Comparison of ENCODE assay signal across 20 cellular contexts in the genomic region with DNA sequence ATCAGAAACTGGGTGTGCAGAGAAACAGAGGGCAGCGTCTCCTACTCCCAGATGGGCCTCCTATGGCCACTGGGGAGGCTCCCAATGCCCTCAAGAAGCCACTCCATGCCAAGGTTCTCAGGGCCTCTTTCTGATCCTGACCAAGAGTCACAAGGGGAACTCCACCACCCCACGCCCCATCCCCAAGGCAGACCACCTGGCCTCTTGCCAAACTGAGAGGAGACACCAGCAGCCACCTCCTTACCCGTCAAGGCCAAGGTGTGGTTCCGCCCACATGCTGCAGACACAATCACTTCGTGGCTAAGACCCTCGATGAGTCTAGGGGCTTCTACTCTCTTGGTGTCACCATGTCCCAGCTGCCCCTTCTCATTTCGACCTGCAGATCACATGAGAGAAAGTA. TPM values are rescaled to one million over a fixed set of nuclear protein-coding genes. Genes with fewer than 3 reads are reported as not detected.
DNase-seq lines count a peak whose midpoint lies in the region; ATAC-seq and TF ChIP-seq lines count a peak whose summit lies in the region.
"Had no signal": no experiment of that assay in that cellular context is flagged by ENCODE, and none has a peak within 500 bp of the region (broad histone marks: within the 10 kb centered on the region; RNA-seq: fewer than 3 reads in every experiment).

No MANE protein-coding gene starts in this region.

- H3K27me3 Mint-ChIP-seq in stimulated activated naive CD8-positive, alpha-beta T cell treated with anti-CD3 and anti-CD28 coated beads, Interleukin-15, Interleukin-2, amounts not matched to agents 100 ng/mL and 50 ng/mL, for 24 hours: no peaks in the 10 kb centered on the region
- no peaks in the 10 kb centered on the region for H3K27me3 Mint-ChIP-seq in stimulated activated naive CD8-positive, alpha-beta T cell treated with anti-CD3 and anti-CD28 coated beads, Interleukin-15, amount 100 ng/mL, for 72 hours
- H3K27me3 Mint-ChIP-seq in activated naive CD8-positive, alpha-beta T cell treated with anti-CD3 and anti-CD28 coated beads, Interleukin-2, amount 50 U/mL, for 24 hours: no peaks in the 10 kb centered on the region
- no peaks in the 10 kb centered on the region for H3K27me3 Mint-ChIP-seq in mesothelial cell of epicardium (ENCODE audit: low read depth)
- no peaks in the 10 kb centered on the region for H3K27me3 Mint-ChIP-seq in type B pancreatic cell
- H3K27me3 Mint-ChIP-seq in natural killer cell treated with Interleukin-12 subunit alpha and Interleukin-12 subunit beta and Interleukin-15 and Interleukin-18, amount 100 ng/mL, for 72 hours: no peaks in the 10 kb centered on the region
- H3K27me3 Mint-ChIP-seq: IgD-negative memory B cell had no signal

- no peak for ATAC-seq in stimulated activated naive CD8-positive, alpha-beta T cell treated with anti-CD3 and anti-CD28 coated beads, Interleukin-15, amount 100 ng/mL, for 72 hours
- no peak for ATAC-seq in activated naive CD8-positive, alpha-beta T cell treated with anti-CD3 and anti-CD28 coated beads, Interleukin-2, amount 50 U/mL, for 24 hours
- ATAC-seq in natural killer cell treated with Interleukin-12 subunit alpha and Interleukin-12 subunit beta and Interleukin-15 and Interleukin-18, amount 100 ng/mL, for 72 hours: no peak
- ATAC-seq in HG02852 (IDR thresholded peaks at IDR 0.05; ENCODE audit: unreplicated experiment): no peak
- ATAC-seq: PC-3 had no signal

- H3K4me1 Mint-ChIP-seq in stimulated activated naive CD8-positive, alpha-beta T cell treated with anti-CD3 and anti-CD28 coated beads, Interleukin-15, Interleukin-2, amounts not matched to agents 100 ng/mL and 50 ng/mL, for 24 hours (ENCODE audit: low read depth): no peaks in the 10 kb centered on the region
- peaks cover 68% of the 10 kb centered on the region for H3K4me1 Mint-ChIP-seq in stimulated activated naive CD8-positive, alpha-beta T cell treated with anti-CD3 and anti-CD28 coated beads, Interleukin-15, amount 100 ng/mL, for 72 hours
- H3K4me1 Mint-ChIP-seq in activated naive CD8-positive, alpha-beta T cell treated with anti-CD3 and anti-CD28 coated beads, Interleukin-2, amount 50 U/mL, for 24 hours: peaks cover 13% of the 10 kb centered on the region
- H3K4me1 Mint-ChIP-seq in mesothelial cell of epicardium: peaks cover 33% of the 10 kb centered on the region
- H3K4me1 Mint-ChIP-seq in type B pancreatic cell (ENCODE audit: unreplicated experiment): peaks cover 32% of the 10 kb centered on the region
- peaks cover 20 to 22% of the 10 kb centered on the region in 2 donors for H3K4me1 Mint-ChIP-seq in natural killer cell treated with Interleukin-12 subunit alpha and Interleukin-12 subunit beta and Interleukin-15 and Interleukin-18, amount 100 ng/mL, for 72 hours (ENCODE audit: low read depth in 2 of 2)

- no peaks in the 10 kb centered on the region for H3K9me3 Mint-ChIP-seq in stimulated activated naive CD8-positive, alpha-beta T cell treated with anti-CD3 and anti-CD28 coated beads, Interleukin-15, Interleukin-2, amounts not matched to agents 100 ng/mL and 50 ng/mL, for 24 hours
- no peaks in the 10 kb centered on the region for H3K9me3 Mint-ChIP-seq in stimulated activated naive CD8-positive, alpha-beta T cell treated with anti-CD3 and anti-CD28 coated beads, Interleukin-15, amount 100 ng/mL, for 72 hours
- H3K9me3 Mint-ChIP-seq in activated naive CD8-positive, alpha-beta T cell treated with anti-CD3 and anti-CD28 coated beads, Interleukin-2, amount 50 U/mL, for 24 hours: no peaks in the 10 kb centered on the region
- H3K9me3 Mint-ChIP-seq in mesothelial cell of epicardium (no peaks in the 10 kb centered on the region), type B pancreatic cell (no peaks in the 10 kb centered on the region)
- no peaks in the 10 kb centered on the region for H3K9me3 Mint-ChIP-seq in natural killer cell treated with Interleukin-12 subunit alpha and Interleukin-12 subunit beta and Interleukin-15 and Interleukin-18, amount 100 ng/mL, for 72 hours
- H3K9me3 Mint-ChIP-seq: IgD-negative memory B cell had no signal

- H3K4me3 Mint-ChIP-seq in stimulated activated naive CD8-positive, alpha-beta T cell treated with anti-CD3 and anti-CD28 coated beads, Interleukin-15, Interleukin-2, amounts not matched to agents 100 ng/mL and 50 ng/mL, for 24 hours: no peak overlapping the region
- H3K4me3 Mint-ChIP-seq in stimulated activated naive CD8-positive, alpha-beta T cell treated with anti-CD3 and anti-CD28 coated beads, Interleukin-15, amount 100 ng/mL, for 72 hours: no peak overlapping the region
- H3K4me3 Mint-ChIP-seq in activated naive CD8-positive, alpha-beta T cell treated with anti-CD3 and anti-CD28 coated beads, Interleukin-2, amount 50 U/mL, for 24 hours: no peak overlapping the region
- H3K4me3 Mint-ChIP-seq in mesothelial cell of epicardium (no peak overlapping the region), type B pancreatic cell (no peak overlapping the region)
- no peak overlapping the region for H3K4me3 Mint-ChIP-seq in natural killer cell treated with Interleukin-12 subunit alpha and Interleukin-12 subunit beta and Interleukin-15 and Interleukin-18, amount 100 ng/mL, for 72 hours
- H3K4me3 Mint-ChIP-seq: IgD-negative memory B cell had no signal

- no peak for DNase-seq in stimulated activated naive CD8-positive, alpha-beta T cell treated with anti-CD3 and anti-CD28 coated beads, Interleukin-15, amount 100 ng/mL, for 72 hours
- no peak for DNase-seq in activated naive CD8-positive, alpha-beta T cell treated with anti-CD3 and anti-CD28 coated beads, Interleukin-2, amount 50 U/mL, for 24 hours
- DNase-seq in mesothelial cell of epicardium (ENCODE audit: low spot score in 2 of 2, unreplicated experiment in 2 of 2): no peak
- DNase-seq in type B pancreatic cell (ENCODE audit: extremely low spot score, unreplicated experiment): no peak
- no peak for DNase-seq in natural killer cell treated with Interleukin-12 subunit alpha and Interleukin-12 subunit beta and Interleukin-15 and Interleukin-18, amount 100 ng/mL, for 72 hours (ENCODE audit: low spot score)
- DNase-seq in hippocampal formation (lab: John Stamatoyannopoulos, UW): no peak
- DNase-seq: COR-L47, DMS153, EL, NCI-H187, NCI-H2171, NCI-H446, NCI-H748 treated with DMSO at 0.1 percent for 48 hours, PC-3 had no signal

- peak overlapping the region; percentile 28 for H3K27ac Mint-ChIP-seq in stimulated activated naive CD8-positive, alpha-beta T cell treated with anti-CD3 and anti-CD28 coated beads, Interleukin-15, Interleukin-2, amounts not matched to agents 100 ng/mL and 50 ng/mL, for 24 hours
- peak overlapping the region in 1 of 2 donors; percentile 88 for H3K27ac Mint-ChIP-seq in stimulated activated naive CD8-positive, alpha-beta T cell treated with anti-CD3 and anti-CD28 coated beads, Interleukin-15, amount 100 ng/mL, for 72 hours
- peak overlapping the region; percentile 18 for H3K27ac Mint-ChIP-seq in activated naive CD8-positive, alpha-beta T cell treated with anti-CD3 and anti-CD28 coated beads, Interleukin-2, amount 50 U/mL, for 24 hours
- peak overlapping the region; percentile 72 for H3K27ac Mint-ChIP-seq in mesothelial cell of epicardium
- H3K27ac Mint-ChIP-seq in type B pancreatic cell: peak overlapping the region; percentile 69
- H3K27ac Mint-ChIP-seq in natural killer cell treated with Interleukin-12 subunit alpha and Interleukin-12 subunit beta and Interleukin-15 and Interleukin-18, amount 100 ng/mL, for 72 hours: no peak overlapping the region
- H3K27ac Mint-ChIP-seq: IgD-negative memory B cell had no signal

- H3K36me3 Mint-ChIP-seq in stimulated activated naive CD8-positive, alpha-beta T cell treated with anti-CD3 and anti-CD28 coated beads, Interleukin-15, Interleukin-2, amounts not matched to agents 100 ng/mL and 50 ng/mL, for 24 hours (ENCODE audit: low read depth): peaks cover 90% of the 10 kb centered on the region
- H3K36me3 Mint-ChIP-seq in activated naive CD8-positive, alpha-beta T cell treated with anti-CD3 and anti-CD28 coated beads, Interleukin-2, amount 50 U/mL, for 24 hours (ENCODE audit: low read depth): peaks cover 71% of the 10 kb centered on the region
- peaks cover 53% of the 10 kb centered on the region for H3K36me3 Mint-ChIP-seq in mesothelial cell of epicardium
- peaks cover 29% of the 10 kb centered on the region for H3K36me3 Mint-ChIP-seq in type B pancreatic cell
- H3K36me3 Mint-ChIP-seq in natural killer cell treated with Interleukin-12 subunit alpha and Interleukin-12 subunit beta and Interleukin-15 and Interleukin-18, amount 100 ng/mL, for 72 hours: peaks cover 31% of the 10 kb centered on the region

- TF ChIP-seq CTCF in mesothelial cell of epicardium (IDR thresholded peaks at IDR 0.05; ENCODE audit: unreplicated experiment) (no peak), type B pancreatic cell (conservative IDR thresholded peaks at IDR 0.05) (no peak)

RNA-seq across cellular contexts. Expression of a gene that starts 17.0 kb away (rescaled TPM):
- total RNA-seq in mesothelial cell of epicardium (155 to 164 TPM (median 159 TPM) in 3 replicates), type B pancreatic cell (ENCODE audit: low replicate concordance) (171 and 183 TPM in 2 replicates)
- 100 to 1,000 TPM; 112 to 181 TPM for total RNA-seq in natural killer cell treated with Interleukin-12 subunit alpha and Interleukin-12 subunit beta and Interleukin-15 and Interleukin-18, amount 100 ng/mL, for 72 hours

RNA-seq across cellular contexts. Expression of a gene that starts 50.5 kb away (rescaled TPM):
- not detected in 3 replicates for total RNA-seq in mesothelial cell of epicardium
- total RNA-seq in type B pancreatic cell (ENCODE audit: low replicate concordance): not detected in 2 replicates
- not detected for total RNA-seq in natural killer cell treated with Interleukin-12 subunit alpha and Interleukin-12 subunit beta and Interleukin-15 and Interleukin-18, amount 100 ng/mL, for 72 hours
- total RNA-seq: H4, HT1080, PC-3, SK-MEL-5 had no signal

Comparison
In these comparisons a context has a peak if more than half of its experiments do, and no peak if none do; other contexts are left out.
1. H3K27ac Mint-ChIP-seq: peak in stimulated activated naive CD8-positive, alpha-beta T cell treated with anti-CD3 and anti-CD28 coated beads, Interleukin-15, Interleukin-2, amounts not matched to agents 100 ng/mL and 50 ng/mL, for 24 hours (single experiment), activated naive CD8-positive, alpha-beta T cell treated with anti-CD3 and anti-CD28 coated beads, Interleukin-2, amount 50 U/mL, for 24 hours (single experiment), mesothelial cell of epicardium (single experiment) and type B pancreatic cell (single experiment); none in natural killer cell treated with Interleukin-12 subunit alpha and Interleukin-12 subunit beta and Interleukin-15 and Interleukin-18, amount 100 ng/mL, for 72 hours (0 of 2).